Comparison of ENCODE assay signal across 8 cellular contexts in the genomic region with DNA sequence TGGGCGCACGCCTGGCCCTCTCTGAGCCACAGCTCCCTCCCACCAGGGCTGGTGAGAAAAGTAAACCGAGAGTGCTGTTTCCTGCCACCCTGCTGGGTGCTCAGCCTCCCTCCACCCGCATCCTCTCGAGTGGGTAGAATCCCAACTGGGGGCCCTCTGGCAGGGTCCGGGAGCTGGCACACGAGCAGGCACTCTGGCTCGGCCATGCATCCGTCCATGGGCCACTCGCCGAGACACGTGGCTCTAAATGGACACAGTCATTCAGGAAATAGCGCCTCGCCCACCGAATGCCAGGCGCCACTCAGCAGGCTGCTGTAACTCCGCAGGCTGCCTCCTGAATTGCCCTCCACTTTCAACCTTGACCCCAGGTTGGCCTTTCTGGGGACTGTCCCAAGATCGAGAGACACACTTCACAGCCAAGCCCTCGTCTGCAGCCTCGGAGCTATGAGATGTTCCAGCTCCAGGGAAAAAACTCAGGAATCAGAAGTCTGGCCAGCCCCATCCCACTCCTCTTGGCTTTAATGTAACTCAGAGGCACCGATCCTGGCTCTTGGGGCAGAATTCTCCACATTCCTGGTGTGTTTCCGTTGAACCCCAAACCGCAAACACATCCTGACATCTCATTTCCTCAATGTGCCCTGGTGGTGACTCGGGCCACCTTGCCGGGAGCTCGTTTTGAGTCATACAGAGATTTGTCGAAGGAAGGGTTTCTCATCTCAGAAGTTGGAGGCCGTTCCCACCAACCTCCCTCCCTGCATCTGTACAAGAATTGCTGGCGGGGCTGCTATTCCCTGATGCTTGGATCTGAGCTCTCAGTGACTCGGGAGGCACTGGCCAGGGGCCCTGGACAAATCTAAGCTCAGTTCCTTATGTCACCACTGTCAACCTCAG.
A peak's percentile ranks its signal among the peaks of the same experiment; 100 is the strongest.
DNase-seq lines count a peak whose midpoint lies in the region; ATAC-seq lines count a peak whose summit lies in the region.

No MANE protein-coding gene starts in this region.

- DNase-seq in GM04504 (ENCODE audit: low read depth) (peak; percentile 79), NCI-H226 (peak; percentile 90), iPS-NIHi11 (ENCODE audit: low spot score) (peak; percentile 51), NCI-H2227 (lab: John Stamatoyannopoulos, UW; ENCODE audit: unreplicated experiment) (no peak)
- peak; percentile 65 for DNase-seq in activated naive CD4-positive, alpha-beta T cell treated with Interleukin-2 at 50 U/mL for 16 hours
- DNase-seq in stimulated activated CD4-positive, alpha-beta T cell treated with anti-CD3 and anti-CD28 coated beads, TNF-alpha, amount 100 ng/mL, for 48 hours (ENCODE audit: low read depth in 3 of 3), result peak in 2 of 3 donors; percentile 49 to 57

- no peak for ATAC-seq in HG02840 (IDR thresholded peaks at IDR 0.05; ENCODE audit: low FRiP score, unreplicated experiment)
- ATAC-seq in GM19035 (IDR thresholded peaks at IDR 0.05; ENCODE audit: unreplicated experiment), result no peak
